15 cellular contexts compared by ENCODE assay signal in genomic region chr18:26545737-26546136, GRCh38. TPM values are rescaled to one million over a fixed set of nuclear protein-coding genes. Genes with fewer than 3 reads are reported as not detected.
DNase-seq lines count a peak whose midpoint lies in the region; ATAC-seq, FAIRE-seq and TF ChIP-seq lines count a peak whose summit lies in the region.
"Had no signal": no experiment of that assay in that cellular context is flagged by ENCODE, and none has a peak within 500 bp of the region (broad histone marks: within the 10 kb centered on the region; RNA-seq: fewer than 3 reads in every experiment).

No MANE protein-coding gene starts in this region.

- peak overlapping the region; percentile 65 for H3K4me2 ChIP-seq in GM12878 (ENCODE audit: control insufficient read depth, insufficient read depth)

- SMC1A ChIA-PET in GM12878 (lab: Charles Lee; ENCODE audit: uncharacterized antibody, unreplicated experiment) = interaction anchor here (0.7 to 1.6 kb wide), 4 partner anchors 10 to 162 kb away, joined by 3 to 4 read pairs (median 3); no protein-coding TSS in a partner anchor

- no peak overlapping the region for H2AFZ ChIP-seq in ACC112 (ENCODE audit: low read length, unreplicated experiment)
- no peak overlapping the region for H2AFZ ChIP-seq in GM12878 (ENCODE audit: control insufficient read depth, low read depth, low read length)

- H3K9ac ChIP-seq in GM12878 (ENCODE audit: control insufficient read depth, insufficient read depth, low read length) = no peak overlapping the region

- FAIRE-seq in GM12878 (lab: Jason Lieb, UNC) = no peak
- FAIRE-seq: H54 had no signal

- no peak for TF ChIP-seq POLR2A in GM12878 (IDR thresholded peaks at IDR 0.05; ENCODE audit: low read depth, low read length)

- ATAC-seq in GM12878 = no peak
- ATAC-seq: gastroesophageal sphincter had no signal

- H3K4me1 ChIP-seq in ACC112 (ENCODE audit: control insufficient read depth, insufficient read depth, low read length, unreplicated experiment) (peaks cover 17% of the 10 kb centered on the region), GM12878 (ENCODE audit: control insufficient read depth, insufficient read depth, low read length) (peaks cover 24% of the 10 kb centered on the region)

- WGBS in GM12878 (ENCODE audit: insufficient coverage, insufficient replicate concordance, low lambda C conversion rate, missing lambda C conversion rate) = 98% methylated on average over 5 of the region's 5 CpGs

- H3K36me3 Mint-ChIP-seq in immature natural killer cell = no peaks in the 10 kb centered on the region
- H3K36me3 Mint-ChIP-seq in activated T-cell treated with anti-CD3 and anti-CD28 coated beads, Interleukin-2, amount 50 U/mL, for 24 hours (ENCODE audit: low read depth) = peaks cover 2% of the 10 kb centered on the region

- in situ Hi-C loops in GM12878 (cut with MboI) = no loop called here

- peak overlapping the region in 4 of 5 donors; percentile 11 to 50 (median 29) for H3K4me3 Mint-ChIP-seq in immature natural killer cell
- no peak overlapping the region for H3K4me3 Mint-ChIP-seq in activated T-cell treated with anti-CD3 and anti-CD28 coated beads, Interleukin-2, amount 50 U/mL, for 24 hours

- H4K20me1 ChIP-seq in GM12878 (ENCODE audit: control insufficient read depth, insufficient read depth) = no peaks in the 10 kb centered on the region

- RAD21 ChIA-PET in GM12878 (lab: Charles Lee; ENCODE audit: unreplicated experiment) = interaction anchor here (1.0 kb wide), 1 partner anchor 140 kb away, joined by 3 read pairs; no protein-coding TSS in a partner anchor

- H3K27me3 ChIP-seq in ACC112 (ENCODE audit: insufficient read depth, low read length) = peaks cover 4% of the 10 kb centered on the region
- peaks cover 41% of the 10 kb centered on the region for H3K27me3 ChIP-seq in H7 (ENCODE audit: control insufficient read depth, insufficient read depth, low read length)
- peaks cover 1 to 8% of the 10 kb centered on the region in 2 experiments for H3K27me3 ChIP-seq in GM12878 (replicated peaks in 1 of 2; ENCODE audit: control insufficient read depth in 2 of 2, insufficient read depth in 2 of 2, low read length in 1 of 2)
- H3K27me3 ChIP-seq: SJSA1, tibial artery had no signal

- no peaks in the 10 kb centered on the region for H3K9me3 ChIP-seq in GM12878 (replicated peaks; ENCODE audit: control insufficient read depth, insufficient read depth, low read length)
- H3K9me3 ChIP-seq: gastroesophageal sphincter, SJSA1, tibial artery had no signal

- CTCF ChIA-PET in GM12878 (lab: Yijun Ruan, JAX) = interaction anchor here (0.8 to 1.5 kb wide), 2 partner anchors 39 to 62 kb away, joined by 3 read pairs; no protein-coding TSS in a partner anchor

- H3K4me1 Mint-ChIP-seq in immature natural killer cell = peaks cover 51 to 58% of the 10 kb centered on the region in 2 donors
- H3K4me1 Mint-ChIP-seq in activated T-cell treated with anti-CD3 and anti-CD28 coated beads, Interleukin-2, amount 50 U/mL, for 24 hours (ENCODE audit: low read depth) = peaks cover 41% of the 10 kb centered on the region

- TF ChIP-seq EP300 in GM12878 (IDR thresholded peaks at IDR 0.05; ENCODE audit: borderline replicate concordance in 1 of 2, control insufficient read depth in 1 of 2, low read depth in 2 of 2, low read length in 2 of 2) = no peak

- no TSS peak for BruUV-seq in GM12878 (replicated peaks; lab: Mats Ljungman, UMichigan)

- intact Hi-C loops in GM12878 (cut with micrococcal nuclease; ENCODE audit: unreplicated experiment) = loop anchor here (5.0 to 10.0 kb wide), 6 partner anchors 63 to 429 kb away; no protein-coding TSS in a partner anchor

- H3K27me3 Mint-ChIP-seq in immature natural killer cell (ENCODE audit: low read depth in 3 of 3) = peaks cover 4 to 8% (median 7%) of the 10 kb centered on the region in 3 donors
- H3K27me3 Mint-ChIP-seq in activated T-cell treated with anti-CD3 and anti-CD28 coated beads, Interleukin-2, amount 50 U/mL, for 24 hours = peaks cover 25% of the 10 kb centered on the region

- H3K9me3 Mint-ChIP-seq in immature natural killer cell = no peaks in the 10 kb centered on the region
- no peaks in the 10 kb centered on the region for H3K9me3 Mint-ChIP-seq in activated T-cell treated with anti-CD3 and anti-CD28 coated beads, Interleukin-2, amount 50 U/mL, for 24 hours

- DNase-seq in H7 = no peak
- no peak for DNase-seq in GM12878 (ENCODE audit: low read depth, low spot score)
- DNase-seq in immature natural killer cell = no peak
- DNase-seq in superior temporal gyrus (ENCODE audit: extremely low spot score) = no peak
- no peak for DNase-seq in activated T-cell treated with anti-CD3 and anti-CD28 coated beads, Interleukin-2, amount 50 U/mL, for 24 hours
- no peak for DNase-seq in DMS153 (lab: John Stamatoyannopoulos, UW)
- DNase-seq in EL = no peak
- DNase-seq: activated CD4-positive, alpha-beta T cell treated with anti-CD3 and anti-CD28 coated beads, Interleukin-2, amount 50 U/mL, for 48 hours; amygdala; NCI-H1930; tibial artery had no signal

- no peaks in the 10 kb centered on the region; the same call in 1 of the 2 replicates for H3K36me3 ChIP-seq in ACC112 (ENCODE audit: insufficient read depth, low read length)
- no peaks in the 10 kb centered on the region for H3K36me3 ChIP-seq in H7 (replicated peaks; ENCODE audit: control insufficient read depth, insufficient read depth, low read length)
- 0 out of 4 replicates have a peak, but pooled peaks cover 0 to 2% of the 10 kb centered on the region in 2 experiments for H3K36me3 ChIP-seq in GM12878 (ENCODE audit: control insufficient read depth in 2 of 2, insufficient read depth in 2 of 2, low read length in 1 of 2)
- H3K36me3 ChIP-seq: gastroesophageal sphincter, tibial artery had no signal

- POLR2A ChIA-PET in GM12878 (lab: Charles Lee) = interaction anchor here (0.8 kb wide), 1 partner anchor 22 kb away, joined by 3 read pairs; no protein-coding TSS in a partner anchor

- H3K27ac Mint-ChIP-seq in immature natural killer cell = no peak overlapping the region
- no peak overlapping the region for H3K27ac Mint-ChIP-seq in activated T-cell treated with anti-CD3 and anti-CD28 coated beads, Interleukin-2, amount 50 U/mL, for 24 hours

- no peak for TF ChIP-seq CTCF in GM12878 (IDR thresholded peaks at IDR 0.05 in 2 of 3, conservative IDR thresholded peaks at IDR 0.05 in 1 of 3; ENCODE audit: control insufficient read depth in 2 of 3, extremely low read depth in 1 of 3, insufficient read depth in 1 of 3, low read depth in 3 of 3, low read length in 3 of 3)

- peaks cover 21% of the 10 kb centered on the region for H3K79me2 ChIP-seq in ACC112 (ENCODE audit: control insufficient read depth, insufficient read depth, low read length, unreplicated experiment)
- H3K79me2 ChIP-seq in GM12878 (ENCODE audit: control insufficient read depth, insufficient read depth, low read length) = peaks cover 11% of the 10 kb centered on the region

- TF ChIP-seq RAD21 in GM12878 (IDR thresholded peaks at IDR 0.05; ENCODE audit: insufficient read depth, low read depth, low read length) = no peak

- H3K4me3 ChIP-seq in ACC112 (ENCODE audit: low read depth, low read length) = peak overlapping the region; percentile 24
- peak overlapping the region; percentile 3; the same call in 1 of the 2 replicates for H3K4me3 ChIP-seq in H7 (ENCODE audit: insufficient read depth, low read depth, low read length)
- H3K4me3 ChIP-seq in GM12878 = peak overlapping the region; percentile 10; the same call in 1 of the 2 replicates
- H3K4me3 ChIP-seq: SJSA1, tibial artery had no signal

- no peak overlapping the region for H3K27ac ChIP-seq in ACC112 (ENCODE audit: low read depth, low read length)
- no peak overlapping the region for H3K27ac ChIP-seq in GM12878 (ENCODE audit: control insufficient read depth, insufficient read depth)
- H3K27ac ChIP-seq: SJSA1, tibial artery had no signal

TF ChIP-seq in GM12878, 131 proteins besides CTCF, POLR2A, EP300 and RAD21 (continues in another document):
- TF ChIP-seq BHLHE40 (IDR thresholded peaks at IDR 0.05; ENCODE audit: borderline replicate concordance in 1 of 2, low read depth in 2 of 2, low read length in 1 of 2) (no peak), E4F1 (IDR thresholded peaks at IDR 0.05; ENCODE audit: borderline replicate concordance, partially characterized antibody) (no peak), BACH1 (IDR thresholded peaks at IDR 0.05; ENCODE audit: borderline replicate concordance) (no peak)

RNA-seq across cellular contexts. Expression of gene KCTD1, which starts 2.6 kb away (rescaled TPM):
- total RNA-seq in H7 (2014; rRNA removed; shearing (Covaris generic)) = 23.8 and 31.0 TPM in 2 replicates
- 13.1 and 14.0 TPM in 2 replicates for total RNA-seq in GM12878 (2013; cell fraction: nucleolus; rRNA removed)
- total RNA-seq in GM12878 (2014; rRNA removed) = 13.2 and 13.4 TPM in 2 replicates
- total RNA-seq in GM12878 (2014; rRNA removed; fragmentation: Illumina TruSeq; extraction: Trizol) = 5.9 and 6.5 TPM in 2 replicates
- total RNA-seq in GM12878 (2021) = 10.2 and 10.3 TPM in 2 replicates
- polyA plus RNA-seq in GM12878 (2011; ENCODE audit: low read depth) = 2.4 TPM
- polyA plus RNA-seq in GM12878 (2011; rRNA removed) = 2.6 and 3.5 TPM in 2 replicates
- 3.9 and 5.1 TPM in 2 replicates for polyA plus RNA-seq in GM12878 (2011; cell fraction: cytosol; rRNA removed)
- 11.0 and 12.0 TPM in 2 replicates for polyA plus RNA-seq in GM12878 (2011; cell fraction: nucleus; rRNA removed)
- polyA plus RNA-seq in GM12878 (2012) = 5.4 and 5.9 TPM in 2 replicates
- polyA plus RNA-seq in GM12878 (2014; fragmentation: Illumina TruSeq; extraction: Trizol) = 6.2 and 6.5 TPM in 2 replicates
- polyA plus RNA-seq in GM12878 (2014; fragmentation: Nextera tagmentation; extraction: Ambion mirVana) = 1 to 10 TPM; 1.5 to 1.8 TPM
- polyA plus RNA-seq in GM12878 (2014; rRNA removed) = 5.2 and 5.8 TPM in 2 replicates
- polyA plus RNA-seq in GM12878 (2016; fragmentation: Nextera tagmentation; extraction: Ambion mirVana) = 1 to 10 TPM; 3.8 to 5.7 TPM
- 7.1 and 14.3 TPM in 2 replicates for polyA minus RNA-seq in GM12878 (2011; rRNA and poly(A)+ RNA removed)
- polyA minus RNA-seq in GM12878 (2011; cell fraction: cytosol; rRNA and poly(A)+ RNA removed) = 5.9 and 6.4 TPM in 2 replicates
- polyA minus RNA-seq in GM12878 (2011; cell fraction: nucleus; rRNA and poly(A)+ RNA removed) = 20.3 and 43.5 TPM in 2 replicates
- 1 to 10 TPM in 1 of 3 donors, under 1 TPM in 1, not detected in 1; 0.76 to 1.0 TPM for polyA plus RNA-seq in immature natural killer cell
